In the genomic region with DNA sequence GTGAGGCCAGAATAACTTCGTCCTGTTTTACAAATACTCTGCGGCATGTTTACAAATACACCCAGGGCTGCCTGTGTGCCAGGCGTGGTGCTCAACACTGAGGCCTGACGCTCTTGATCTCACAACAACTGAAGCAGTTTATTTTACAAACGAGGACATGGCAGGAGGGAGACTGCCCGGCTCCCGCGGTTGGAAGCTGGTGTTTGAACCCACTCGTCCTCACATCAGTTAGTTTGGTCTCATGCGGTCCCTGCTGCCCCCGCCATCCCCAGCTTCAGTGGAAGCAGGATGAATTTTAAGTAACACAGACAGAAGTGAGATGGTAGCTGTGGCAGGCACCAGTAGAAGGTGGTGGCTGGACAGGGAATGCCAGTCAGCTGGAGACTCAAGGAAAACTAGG, we compare ENCODE assay signal across 1 cellular context.
TF ChIP-seq lines count a peak whose summit lies in the region.

No MANE protein-coding gene starts in this region.

TF ChIP-seq in WTC11, 78 proteins besides CTCF, POLR2A, EP300 and RAD21 (continued from another document):
- TF ChIP-seq, protein P1, sequence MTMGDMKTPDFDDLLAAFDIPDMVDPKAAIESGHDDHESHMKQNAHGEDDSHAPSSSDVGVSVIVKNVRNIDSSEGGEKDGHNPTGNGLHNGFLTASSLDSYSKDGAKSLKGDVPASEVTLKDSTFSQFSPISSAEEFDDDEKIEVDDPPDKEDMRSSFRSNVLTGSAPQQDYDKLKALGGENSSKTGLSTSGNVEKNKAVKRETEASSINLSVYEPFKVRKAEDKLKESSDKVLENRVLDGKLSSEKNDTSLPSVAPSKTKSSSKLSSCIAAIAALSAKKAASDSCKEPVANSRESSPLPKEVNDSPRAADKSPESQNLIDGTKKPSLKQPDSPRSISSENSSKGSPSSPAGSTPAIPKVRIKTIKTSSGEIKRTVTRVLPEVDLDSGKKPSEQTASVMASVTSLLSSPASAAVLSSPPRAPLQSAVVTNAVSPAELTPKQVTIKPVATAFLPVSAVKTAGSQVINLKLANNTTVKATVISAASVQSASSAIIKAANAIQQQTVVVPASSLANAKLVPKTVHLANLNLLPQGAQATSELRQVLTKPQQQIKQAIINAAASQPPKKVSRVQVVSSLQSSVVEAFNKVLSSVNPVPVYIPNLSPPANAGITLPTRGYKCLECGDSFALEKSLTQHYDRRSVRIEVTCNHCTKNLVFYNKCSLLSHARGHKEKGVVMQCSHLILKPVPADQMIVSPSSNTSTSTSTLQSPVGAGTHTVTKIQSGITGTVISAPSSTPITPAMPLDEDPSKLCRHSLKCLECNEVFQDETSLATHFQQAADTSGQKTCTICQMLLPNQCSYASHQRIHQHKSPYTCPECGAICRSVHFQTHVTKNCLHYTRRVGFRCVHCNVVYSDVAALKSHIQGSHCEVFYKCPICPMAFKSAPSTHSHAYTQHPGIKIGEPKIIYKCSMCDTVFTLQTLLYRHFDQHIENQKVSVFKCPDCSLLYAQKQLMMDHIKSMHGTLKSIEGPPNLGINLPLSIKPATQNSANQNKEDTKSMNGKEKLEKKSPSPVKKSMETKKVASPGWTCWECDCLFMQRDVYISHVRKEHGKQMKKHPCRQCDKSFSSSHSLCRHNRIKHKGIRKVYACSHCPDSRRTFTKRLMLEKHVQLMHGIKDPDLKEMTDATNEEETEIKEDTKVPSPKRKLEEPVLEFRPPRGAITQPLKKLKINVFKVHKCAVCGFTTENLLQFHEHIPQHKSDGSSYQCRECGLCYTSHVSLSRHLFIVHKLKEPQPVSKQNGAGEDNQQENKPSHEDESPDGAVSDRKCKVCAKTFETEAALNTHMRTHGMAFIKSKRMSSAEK (CRISPR knock-in tag; IDR thresholded peaks at IDR 0.05; ENCODE audit: borderline replicate concordance) = no peak
- TF ChIP-seq SMAD3 (CRISPR knock-in tag; IDR thresholded peaks at IDR 0.05; ENCODE audit: borderline replicate concordance) (no peak), GRHL2 (CRISPR knock-in tag; IDR thresholded peaks at IDR 0.05; ENCODE audit: insufficient replicate concordance, severe bottlenecking) (no peak), NR2C2 (CRISPR knock-in tag; IDR thresholded peaks at IDR 0.05) (no peak)
- TF ChIP-seq, protein P2, sequence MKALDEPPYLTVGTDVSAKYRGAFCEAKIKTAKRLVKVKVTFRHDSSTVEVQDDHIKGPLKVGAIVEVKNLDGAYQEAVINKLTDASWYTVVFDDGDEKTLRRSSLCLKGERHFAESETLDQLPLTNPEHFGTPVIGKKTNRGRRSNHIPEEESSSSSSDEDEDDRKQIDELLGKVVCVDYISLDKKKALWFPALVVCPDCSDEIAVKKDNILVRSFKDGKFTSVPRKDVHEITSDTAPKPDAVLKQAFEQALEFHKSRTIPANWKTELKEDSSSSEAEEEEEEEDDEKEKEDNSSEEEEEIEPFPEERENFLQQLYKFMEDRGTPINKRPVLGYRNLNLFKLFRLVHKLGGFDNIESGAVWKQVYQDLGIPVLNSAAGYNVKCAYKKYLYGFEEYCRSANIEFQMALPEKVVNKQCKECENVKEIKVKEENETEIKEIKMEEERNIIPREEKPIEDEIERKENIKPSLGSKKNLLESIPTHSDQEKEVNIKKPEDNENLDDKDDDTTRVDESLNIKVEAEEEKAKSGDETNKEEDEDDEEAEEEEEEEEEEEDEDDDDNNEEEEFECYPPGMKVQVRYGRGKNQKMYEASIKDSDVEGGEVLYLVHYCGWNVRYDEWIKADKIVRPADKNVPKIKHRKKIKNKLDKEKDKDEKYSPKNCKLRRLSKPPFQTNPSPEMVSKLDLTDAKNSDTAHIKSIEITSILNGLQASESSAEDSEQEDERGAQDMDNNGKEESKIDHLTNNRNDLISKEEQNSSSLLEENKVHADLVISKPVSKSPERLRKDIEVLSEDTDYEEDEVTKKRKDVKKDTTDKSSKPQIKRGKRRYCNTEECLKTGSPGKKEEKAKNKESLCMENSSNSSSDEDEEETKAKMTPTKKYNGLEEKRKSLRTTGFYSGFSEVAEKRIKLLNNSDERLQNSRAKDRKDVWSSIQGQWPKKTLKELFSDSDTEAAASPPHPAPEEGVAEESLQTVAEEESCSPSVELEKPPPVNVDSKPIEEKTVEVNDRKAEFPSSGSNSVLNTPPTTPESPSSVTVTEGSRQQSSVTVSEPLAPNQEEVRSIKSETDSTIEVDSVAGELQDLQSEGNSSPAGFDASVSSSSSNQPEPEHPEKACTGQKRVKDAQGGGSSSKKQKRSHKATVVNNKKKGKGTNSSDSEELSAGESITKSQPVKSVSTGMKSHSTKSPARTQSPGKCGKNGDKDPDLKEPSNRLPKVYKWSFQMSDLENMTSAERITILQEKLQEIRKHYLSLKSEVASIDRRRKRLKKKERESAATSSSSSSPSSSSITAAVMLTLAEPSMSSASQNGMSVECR (CRISPR knock-in tag; IDR thresholded peaks at IDR 0.05; ENCODE audit: borderline replicate concordance) = no peak
